Comparison of ENCODE assay signal across 20 cellular contexts in genomic region chr10:131677671-131678070, GRCh38.
"Had no signal": no experiment of that assay in that cellular context is flagged by ENCODE, and none has a peak within 500 bp of the region (broad histone marks: within the 10 kb centered on the region; RNA-seq: fewer than 3 reads in every experiment).

No MANE protein-coding gene starts in this region.

- H3K36me3 ChIP-seq: breast epithelium, gastrocnemius medialis, prostate gland, right atrium auricular region, tibial nerve, uterus had no signal

- H3K27ac ChIP-seq: breast epithelium, gastrocnemius medialis, prostate gland, right atrium auricular region, tibial nerve, uterus had no signal

- ATAC-seq: gastrocnemius medialis, left lobe of liver, T-cell had no signal

- H3K27ac Mint-ChIP-seq: activated naive CD4-positive, alpha-beta T cell treated with anti-CD3 and anti-CD28 coated beads, Interleukin-2, amount 50 U/mL, for 24 hours; nephron; stimulated activated naive CD8-positive, alpha-beta T cell treated with anti-CD3 and anti-CD28 coated beads, Interleukin-15, Interleukin-2, amounts not matched to agents 100 ng/mL and 50 ng/mL, for 24 hours; T-cell had no signal

- H3K9me3 Mint-ChIP-seq: activated naive CD4-positive, alpha-beta T cell treated with anti-CD3 and anti-CD28 coated beads, Interleukin-2, amount 50 U/mL, for 24 hours; stimulated activated naive CD8-positive, alpha-beta T cell treated with anti-CD3 and anti-CD28 coated beads, Interleukin-15, Interleukin-2, amounts not matched to agents 100 ng/mL and 50 ng/mL, for 24 hours had no signal

- H3K9me3 ChIP-seq: gastrocnemius medialis, prostate gland, right atrium auricular region, uterus had no signal

- H3K4me3 Mint-ChIP-seq: activated naive CD4-positive, alpha-beta T cell treated with anti-CD3 and anti-CD28 coated beads, Interleukin-2, amount 50 U/mL, for 24 hours; nephron; stimulated activated naive CD8-positive, alpha-beta T cell treated with anti-CD3 and anti-CD28 coated beads, Interleukin-15, Interleukin-2, amounts not matched to agents 100 ng/mL and 50 ng/mL, for 24 hours; T-cell had no signal

- H3K4me3 ChIP-seq: breast epithelium, gastrocnemius medialis, lung, prostate gland, right atrium auricular region, tibial nerve, uterus had no signal

- H3K4me1 ChIP-seq: breast epithelium, gastrocnemius medialis, prostate gland, right atrium auricular region, tibial nerve, uterus had no signal

- DNase-seq: activated CD4-positive, alpha-beta T cell treated with anti-CD3 and anti-CD28 coated beads, Interleukin-2, amount 50 U/mL, for 1 hour; activated CD4-positive, CD25-positive, alpha-beta regulatory T cell treated with anti-CD3 and anti-CD28 coated beads, Interleukin-2, amount 50 U/mL, for 72 hours; activated CD8-positive, alpha-beta memory T cell treated with anti-CD3 and anti-CD28 coated beads for 24 hours; activated CD8-positive, alpha-beta memory T cell treated with anti-CD3 and anti-CD28 coated beads, Interleukin-2, amount 50 U/mL, for 48 hours; activated effector memory CD4-positive, alpha-beta T cell treated with anti-CD3 and anti-CD28 coated beads, Interleukin-2, amount 50 U/mL, for 16 hours; activated T-cell treated with anti-CD3 and anti-CD28 coated beads, Interleukin-2, amount 50 U/mL, for 48 hours; cortex of kidney; gastrocnemius medialis; midbrain; T-cell; uterus had no signal

- H3K4me1 Mint-ChIP-seq: activated naive CD4-positive, alpha-beta T cell treated with anti-CD3 and anti-CD28 coated beads, Interleukin-2, amount 50 U/mL, for 24 hours; nephron; T-cell had no signal

- H3K27me3 ChIP-seq: gastrocnemius medialis, right atrium auricular region, tibial nerve, uterus had no signal

- H3K36me3 Mint-ChIP-seq: activated naive CD4-positive, alpha-beta T cell treated with anti-CD3 and anti-CD28 coated beads, Interleukin-2, amount 50 U/mL, for 24 hours; T-cell had no signal
